Comparison of ENCODE assay signal across 7 cellular contexts in genomic region chr5:168578006-168578405, GRCh38. TPM values are rescaled to one million over a fixed set of nuclear protein-coding genes. Genes with fewer than 3 reads are reported as not detected.
A peak's percentile ranks its signal among the peaks of the same experiment; 100 is the strongest.
DNase-seq lines count a peak whose midpoint lies in the region; ATAC-seq and TF ChIP-seq lines count a peak whose summit lies in the region.

No MANE protein-coding gene starts in this region.

- peak overlapping the region; percentile 98 for H3K4me2 ChIP-seq in HCT116 (ENCODE audit: low read length)

- intact Hi-C loops in HCT116 (cut with micrococcal nuclease) = loop anchor here (10.0 kb wide), 1 partner anchor 273 kb away; no protein-coding TSS in a partner anchor

- H3K9ac ChIP-seq in HCT116 (ENCODE audit: low read length) (peak overlapping the region; percentile 77), SK-N-MC (ENCODE audit: insufficient read length) (peak overlapping the region; percentile 97)

- CTCF ChIA-PET in HCT116 (lab: Charles Lee) = no interaction called here

- peak overlapping the region; percentile 79 to 83 for H3K4me3 ChIP-seq in HCT116 (replicated peaks in 1 of 2; ENCODE audit: low read depth in 1 of 2, low read length in 2 of 2)
- peak overlapping the region; percentile 100 for H3K4me3 ChIP-seq in SK-N-MC
- peak overlapping the region; percentile 82 to 92 for H3K4me3 ChIP-seq in foreskin fibroblast (ENCODE audit: low read depth in 1 of 2, low read length in 2 of 2)
- peak overlapping the region; percentile 98 for H3K4me3 ChIP-seq in retinal pigment epithelial cell (ENCODE audit: low read length)

- TF ChIP-seq POLR2A in HCT116 (IDR thresholded peaks at IDR 0.05; ENCODE audit: borderline replicate concordance, extremely low read depth, insufficient read depth, insufficient read length) = no peak

- H3K4me1 ChIP-seq in HCT116 (ENCODE audit: control insufficient read depth in 1 of 2, insufficient read depth in 2 of 2, low read length in 2 of 2) = peaks cover 10 to 28% of the 10 kb centered on the region in 2 experiments; a peak in 3 of 4 replicates

- POLR2A ChIA-PET in HCT116 (lab: Charles Lee) = no interaction called here

- H3K9me3 ChIP-seq in HCT116 (ENCODE audit: control insufficient read depth in 1 of 2, insufficient read depth in 1 of 2, low read depth in 1 of 2, low read length in 2 of 2) = no peaks in the 10 kb centered on the region
- no peaks in the 10 kb centered on the region for H3K9me3 ChIP-seq in SK-N-MC (ENCODE audit: low read depth, low read length)

- no peak for TF ChIP-seq RAD21 in HCT116 (IDR thresholded peaks at IDR 0.05; ENCODE audit: low read depth)

- RAD21 ChIA-PET in HCT116 (lab: Charles Lee; ENCODE audit: low non-redundant PET in 1 of 2, low total read pairs in 2 of 2, uncharacterized antibody in 2 of 2, unreplicated experiment in 2 of 2) = no interaction called here

- DNase-seq in HCT116 (ENCODE audit: low read depth, low spot score) (no peak), SK-N-MC (ENCODE audit: low read depth, low spot score) (no peak), foreskin fibroblast (peak in 1 of 2 donors; percentile 50), retinal pigment epithelial cell (ENCODE audit: low read depth) (peak; percentile 26)

- H3K27me3 ChIP-seq in HCT116 (ENCODE audit: insufficient read depth, low read length) = no peaks in the 10 kb centered on the region

- TF ChIP-seq CTCF in HCT116 (IDR thresholded peaks at IDR 0.05 in 2 of 3, conservative IDR thresholded peaks at IDR 0.05 in 1 of 3; ENCODE audit: borderline replicate concordance in 1 of 3, insufficient read depth in 1 of 3, low read depth in 2 of 3, low read length in 2 of 3) (no peak), foreskin fibroblast (IDR thresholded peaks at IDR 0.05; ENCODE audit: low read depth, low read length) (no peak), retinal pigment epithelial cell (conservative IDR thresholded peaks at IDR 0.05; ENCODE audit: low read depth, low read length) (no peak)

- peaks cover 8% of the 10 kb centered on the region for H4K20me1 ChIP-seq in HCT116 (ENCODE audit: insufficient read depth)

- H3K9me2 ChIP-seq in HCT116 (ENCODE audit: insufficient read depth) = no peaks in the 10 kb centered on the region

- BruUV-seq in HCT116 (replicated peaks; lab: Mats Ljungman, UMichigan) = no TSS peak

- peaks cover 54% of the 10 kb centered on the region for H3K79me2 ChIP-seq in HCT116 (ENCODE audit: insufficient read depth, low read length)

- H3K36me3 ChIP-seq in HCT116 (ENCODE audit: control insufficient read depth in 1 of 2, insufficient read depth in 2 of 2, low read length in 2 of 2) (peaks cover 0 to 4% of the 10 kb centered on the region in 2 experiments; a peak in 2 of 4 replicates), SK-N-MC (ENCODE audit: insufficient read depth, low read length) (peaks cover 38% of the 10 kb centered on the region)

- H2AFZ ChIP-seq in HCT116 (ENCODE audit: low read depth, low read length, poor library complexity, severe bottlenecking) = no peak overlapping the region

- ATAC-seq in HCT116 = no peak
- ATAC-seq in GM21723 (IDR thresholded peaks at IDR 0.05; ENCODE audit: unreplicated experiment) = no peak
- no peak for ATAC-seq in GM18498 (IDR thresholded peaks at IDR 0.05; ENCODE audit: unreplicated experiment)
- no peak for ATAC-seq in HG02938 (IDR thresholded peaks at IDR 0.05; ENCODE audit: unreplicated experiment)

- H3K27ac ChIP-seq in HCT116 (ENCODE audit: low read depth, low read length) (no peak overlapping the region; the same call in 1 of the 2 replicates), SK-N-MC (no peak overlapping the region)

TF ChIP-seq in HCT116, 20 proteins besides CTCF, POLR2A, EP300 and RAD21:
- TF ChIP-seq, protein P1, sequence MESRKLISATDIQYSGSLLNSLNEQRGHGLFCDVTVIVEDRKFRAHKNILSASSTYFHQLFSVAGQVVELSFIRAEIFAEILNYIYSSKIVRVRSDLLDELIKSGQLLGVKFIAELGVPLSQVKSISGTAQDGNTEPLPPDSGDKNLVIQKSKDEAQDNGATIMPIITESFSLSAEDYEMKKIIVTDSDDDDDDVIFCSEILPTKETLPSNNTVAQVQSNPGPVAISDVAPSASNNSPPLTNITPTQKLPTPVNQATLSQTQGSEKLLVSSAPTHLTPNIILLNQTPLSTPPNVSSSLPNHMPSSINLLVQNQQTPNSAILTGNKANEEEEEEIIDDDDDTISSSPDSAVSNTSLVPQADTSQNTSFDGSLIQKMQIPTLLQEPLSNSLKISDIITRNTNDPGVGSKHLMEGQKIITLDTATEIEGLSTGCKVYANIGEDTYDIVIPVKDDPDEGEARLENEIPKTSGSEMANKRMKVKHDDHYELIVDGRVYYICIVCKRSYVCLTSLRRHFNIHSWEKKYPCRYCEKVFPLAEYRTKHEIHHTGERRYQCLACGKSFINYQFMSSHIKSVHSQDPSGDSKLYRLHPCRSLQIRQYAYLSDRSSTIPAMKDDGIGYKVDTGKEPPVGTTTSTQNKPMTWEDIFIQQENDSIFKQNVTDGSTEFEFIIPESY (IDR thresholded peaks at IDR 0.05; ENCODE audit: extremely low read depth, insufficient replicate concordance, low read length) = no peak
- TF ChIP-seq ELF1 (IDR thresholded peaks at IDR 0.05; ENCODE audit: borderline replicate concordance, low read depth) (no peak), EZH2 (IDR thresholded peaks at IDR 0.05) (no peak), ATF3 (IDR thresholded peaks at IDR 0.05) (no peak), SP1 (IDR thresholded peaks at IDR 0.05; ENCODE audit: low read depth) (no peak), POLR2AphosphoS5 (IDR thresholded peaks at IDR 0.05; ENCODE audit: low read depth, low read length) (no peak), CEBPB (IDR thresholded peaks at IDR 0.05; ENCODE audit: low read depth) (no peak), EZH2phosphoT487 (IDR thresholded peaks at IDR 0.05; ENCODE audit: borderline replicate concordance) (no peak), YY1 (IDR thresholded peaks at IDR 0.05; ENCODE audit: extremely low read depth, insufficient replicate concordance, low read depth, low read length) (no peak), JUND (IDR thresholded peaks at IDR 0.05) (no peak), ZNF274 (IDR thresholded peaks at IDR 0.05; ENCODE audit: low read depth, low read length) (no peak), CBX3 (IDR thresholded peaks at IDR 0.05; ENCODE audit: low read depth) (no peak), REST (IDR thresholded peaks at IDR 0.05; ENCODE audit: low read depth) (no peak), FOSL1 (IDR thresholded peaks at IDR 0.05; ENCODE audit: low read depth) (no peak), TCF7L2 (IDR thresholded peaks at IDR 0.05; ENCODE audit: borderline replicate concordance, extremely low read depth, insufficient read depth, insufficient read length) (no peak), EGR1 (IDR thresholded peaks at IDR 0.05; ENCODE audit: low read depth) (no peak)

RNA-seq across cellular contexts. Expression of gene PANK3, which starts 1.2 kb away (rescaled TPM):
- total RNA-seq in HCT116 (2021; ENCODE audit: unreplicated experiment) = 56.5 TPM
- polyA plus RNA-seq in HCT116 (2012) = 5.9 and 6.1 TPM in 2 replicates

RNA-seq across cellular contexts. Expression of gene FBLL1, which starts 48.9 kb away (rescaled TPM):
- 0.15 TPM for total RNA-seq in HCT116 (2021; ENCODE audit: unreplicated experiment)
- 0.05 TPM in 1 of 2 replicates, not detected in the other for polyA plus RNA-seq in HCT116 (2012)
